In genomic region chr17:73215414-73215813, GRCh38 we compare ENCODE assay signal across 15 cellular contexts. TPM values are rescaled to one million over a fixed set of nuclear protein-coding genes. Genes with fewer than 3 reads are reported as not detected.
DNase-seq lines count a peak whose midpoint lies in the region; ATAC-seq and TF ChIP-seq lines count a peak whose summit lies in the region.
"Had no signal": no experiment of that assay in that cellular context is flagged by ENCODE, and none has a peak within 500 bp of the region (broad histone marks: within the 10 kb centered on the region; RNA-seq: fewer than 3 reads in every experiment).

No MANE protein-coding gene starts in this region.

- H3K4me3 ChIP-seq in SK-N-SH (ENCODE audit: low read depth in 2 of 2, low read length in 1 of 2) (no peak overlapping the region), HEK293 (ENCODE audit: low read depth, low read length) (no peak overlapping the region), body of pancreas (no peak overlapping the region)
- H3K4me3 ChIP-seq: gastroesophageal sphincter, smooth muscle cell had no signal

- no peaks in the 10 kb centered on the region for H3K9me3 Mint-ChIP-seq in stimulated activated effector memory CD8-positive, alpha-beta T cell treated with anti-CD3 and anti-CD28 coated beads, Interleukin-12 subunit alpha, Interleukin-12 subunit beta, amount 100 ng/mL, for 72 hours
- H3K9me3 Mint-ChIP-seq: nephron had no signal

- peaks cover 7% of the 10 kb centered on the region; the same call in 1 of the 2 replicates for H4K20me1 ChIP-seq in SK-N-SH (ENCODE audit: insufficient read depth)

- H3K27ac Mint-ChIP-seq in stimulated activated effector memory CD8-positive, alpha-beta T cell treated with anti-CD3 and anti-CD28 coated beads, Interleukin-12 subunit alpha, Interleukin-12 subunit beta, amount 100 ng/mL, for 72 hours: peak overlapping the region; percentile 81
- H3K27ac Mint-ChIP-seq: nephron had no signal

- H3K36me3 ChIP-seq in SK-N-SH (replicated peaks in 1 of 2; ENCODE audit: control insufficient read depth in 1 of 2, insufficient read depth in 2 of 2, low read length in 1 of 2): peaks cover 12 to 46% of the 10 kb centered on the region in 2 experiments
- H3K36me3 ChIP-seq in HEK293 (ENCODE audit: control insufficient read depth in 2 of 2, insufficient read depth in 1 of 2, low read length in 2 of 2): peaks cover 16 to 19% of the 10 kb centered on the region in 2 experiments; a peak in 2 of 3 replicates
- H3K36me3 ChIP-seq in body of pancreas (replicated peaks in 1 of 2; ENCODE audit: insufficient read depth in 1 of 2, low read depth in 2 of 2): peaks cover 0 to 4% of the 10 kb centered on the region in 2 donors

- intact Hi-C loops in body of pancreas (cut with DNase I): no loop called here

- H2AFZ ChIP-seq in SK-N-SH (ENCODE audit: low read depth): no peak overlapping the region

- ATAC-seq in SK-N-SH treated with all-trans-retinoic acid at 6 μM for 48 hours (no peak), body of pancreas (peak; percentile 47), HG03175 (IDR thresholded peaks at IDR 0.05; ENCODE audit: unreplicated experiment) (no peak)
- ATAC-seq in stimulated activated effector memory CD8-positive, alpha-beta T cell treated with anti-CD3 and anti-CD28 coated beads, Interleukin-12 subunit alpha, Interleukin-12 subunit beta, amount 100 ng/mL, for 72 hours: no peak
- ATAC-seq: gastroesophageal sphincter had no signal

- CTCF ChIA-PET in SK-N-SH (lab: Yijun Ruan, JAX): interaction anchor here (0.7 to 2.9 kb wide), 8 partner anchors 8 to 490 kb away, joined by 3 to 9 read pairs (median 3); no protein-coding TSS in a partner anchor
- CTCF ChIA-PET in HEK293 (lab: Yijun Ruan, JAX): interaction anchor here (0.7 to 3.4 kb wide), 8 partner anchors 9 to 490 kb away, joined by 3 to 14 read pairs (median 5); a partner anchor contains a TSS

- no peak overlapping the region for H3K9ac ChIP-seq in SK-N-SH

- H3K27me3 ChIP-seq in SK-N-SH (ENCODE audit: insufficient read depth) (no peaks in the 10 kb centered on the region), body of pancreas (no peaks in the 10 kb centered on the region)
- H3K27me3 ChIP-seq: gastroesophageal sphincter had no signal

- no peak overlapping the region for H3K27ac ChIP-seq in SK-N-SH (ENCODE audit: low read depth in 2 of 2, low read length in 1 of 2)
- no peak overlapping the region for H3K27ac ChIP-seq in HEK293 (ENCODE audit: extremely low read depth, low read depth, low read length)
- no peak overlapping the region for H3K27ac ChIP-seq in body of pancreas
- H3K27ac ChIP-seq: gastroesophageal sphincter had no signal

- H3K36me3 Mint-ChIP-seq in stimulated activated effector memory CD8-positive, alpha-beta T cell treated with anti-CD3 and anti-CD28 coated beads, Interleukin-12 subunit alpha, Interleukin-12 subunit beta, amount 100 ng/mL, for 72 hours: peaks cover 77% of the 10 kb centered on the region

- H3K4me1 Mint-ChIP-seq in stimulated activated effector memory CD8-positive, alpha-beta T cell treated with anti-CD3 and anti-CD28 coated beads, Interleukin-12 subunit alpha, Interleukin-12 subunit beta, amount 100 ng/mL, for 72 hours: peaks cover 31% of the 10 kb centered on the region
- H3K4me1 Mint-ChIP-seq: nephron had no signal

- H3K9me3 ChIP-seq in SK-N-SH (no peaks in the 10 kb centered on the region), HEK293 (ENCODE audit: control insufficient read depth, insufficient read depth, low read depth, low read length) (no peaks in the 10 kb centered on the region), body of pancreas (no peaks in the 10 kb centered on the region)
- H3K9me3 ChIP-seq: gastroesophageal sphincter had no signal

- no peak for TF ChIP-seq RAD21 in SK-N-SH (IDR thresholded peaks at IDR 0.05; ENCODE audit: low read length)

- WGBS in SK-N-SH (ENCODE audit: low lambda C conversion rate): 97% methylated on average over 3 of the region's 3 CpGs
- WGBS in body of pancreas, 2 donors: 73 to 81% methylated on average over 3 of the region's 3 CpGs

- DNase-seq in SK-N-SH (no peak), body of pancreas (no peak), Ammon's horn (ENCODE audit: low spot score) (no peak)
- no peak for DNase-seq in stimulated activated effector memory CD8-positive, alpha-beta T cell treated with anti-CD3 and anti-CD28 coated beads, Interleukin-12 subunit alpha, Interleukin-12 subunit beta, amount 100 ng/mL, for 72 hours (ENCODE audit: low spot score in 2 of 2)
- no peak for DNase-seq in effector CD8-positive, alpha-beta T cell (lab: John Stamatoyannopoulos, UW)
- DNase-seq: GF-D8, NCI-H1105 treated with DMSO at 0.1 percent for 48 hours had no signal

- peak; percentile 17; the same call in 1 of the 2 replicates for TF ChIP-seq CTCF in SK-N-SH (IDR thresholded peaks at IDR 0.05)
- TF ChIP-seq CTCF in HEK293 (tag by site-specific recombination; IDR thresholded peaks at IDR 0.05): no peak
- peak in 1 of 7 experiments; percentile 15 for TF ChIP-seq CTCF in body of pancreas (IDR thresholded peaks at IDR 0.05)

- no peak overlapping the region for H3K4me2 ChIP-seq in SK-N-SH
- H3K4me2 ChIP-seq: smooth muscle cell had no signal

- H3K9me2 ChIP-seq in SK-N-SH: no peaks in the 10 kb centered on the region

- POLR2A ChIA-PET in SK-N-SH (lab: Yijun Ruan, JAX) (no interaction called here), HEK293 (lab: Yijun Ruan, JAX) (interaction anchor here (1.2 to 3.2 kb wide), 2 partner anchors 8 to 16 kb away, joined by 3 to 13 read pairs; a partner anchor contains a TSS)

- H3K4me3 Mint-ChIP-seq in stimulated activated effector memory CD8-positive, alpha-beta T cell treated with anti-CD3 and anti-CD28 coated beads, Interleukin-12 subunit alpha, Interleukin-12 subunit beta, amount 100 ng/mL, for 72 hours: no peak overlapping the region
- H3K4me3 Mint-ChIP-seq: nephron had no signal

- peaks cover 92% of the 10 kb centered on the region for H3K79me2 ChIP-seq in SK-N-SH (ENCODE audit: insufficient read depth)

- H3F3A ChIP-seq in SK-N-SH (replicated peaks; ENCODE audit: insufficient read depth): peaks cover 12% of the 10 kb centered on the region

- TF ChIP-seq POLR2A in body of pancreas (IDR thresholded peaks at IDR 0.05): no peak

- TF ChIP-seq EP300 in SK-N-SH (IDR thresholded peaks at IDR 0.05; ENCODE audit: borderline replicate concordance in 1 of 2, low read depth in 1 of 2, low read length in 1 of 2): no peak

- H3K4me1 ChIP-seq in SK-N-SH (ENCODE audit: control insufficient read depth in 1 of 2, insufficient read depth in 2 of 2, low read depth in 1 of 2, low read length in 1 of 2): no peaks in the 10 kb centered on the region
- peaks cover 2% of the 10 kb centered on the region; the same call in 1 of the 2 replicates for H3K4me1 ChIP-seq in HEK293 (ENCODE audit: control insufficient read depth, insufficient read depth, low read length)
- peaks cover 10% of the 10 kb centered on the region for H3K4me1 ChIP-seq in body of pancreas
- H3K4me1 ChIP-seq: gastroesophageal sphincter had no signal

TF ChIP-seq in SK-N-SH, 30 proteins besides CTCF, POLR2A, EP300 and RAD21 (continues in another document):
- TF ChIP-seq GATA2 (CRISPR knock-in tag; IDR thresholded peaks at IDR 0.05): no peak

TF ChIP-seq in SK-N-SH treated with all-trans-retinoic acid at 6 μM for 48 hours, 23 proteins besides CTCF, POLR2A, EP300 and RAD21 (continues in another document):
- TF ChIP-seq POU6F1 (CRISPR knock-in tag; IDR thresholded peaks at IDR 0.05; ENCODE audit: borderline replicate concordance, low read depth): no peak

TF ChIP-seq in HEK293, 187 proteins besides CTCF, POLR2A, EP300 and RAD21:
- TF ChIP-seq TRIM28 (IDR thresholded peaks at IDR 0.05; ENCODE audit: borderline replicate concordance, low read length) (no peak), ZFP69B (tag by site-specific recombination; IDR thresholded peaks at IDR 0.05) (peak; percentile 68), ZNF140 (tag by site-specific recombination; IDR thresholded peaks at IDR 0.05) (no peak)

RNA-seq across cellular contexts. Expression of gene COG1, which starts 22.6 kb away (rescaled TPM):
- polyA plus RNA-seq in SK-N-SH (2012; rRNA removed): 52.8 and 53.1 TPM in 2 replicates
- 21.9 and 24.1 TPM in 2 replicates for polyA plus RNA-seq in SK-N-SH (2012; cell fraction: cytosol; rRNA removed)
- polyA plus RNA-seq in SK-N-SH (2012; cell fraction: nucleus; rRNA removed): 159 and 187 TPM in 2 replicates
- 10 to 100 TPM; 34.8 to 42.5 TPM for total RNA-seq in body of pancreas

RNA-seq across cellular contexts. Expression of gene CPSF4L, which starts 46.3 kb away (rescaled TPM):
- 0.10 TPM in 1 of 2 replicates, not detected in the other for polyA plus RNA-seq in SK-N-SH (2012; rRNA removed)
- not detected in 2 replicates for polyA plus RNA-seq in SK-N-SH (2012; cell fraction: cytosol; rRNA removed)
- polyA plus RNA-seq in SK-N-SH (2012; cell fraction: nucleus; rRNA removed): not detected in 2 replicates
- total RNA-seq in body of pancreas: not detected
- total RNA-seq: gastroesophageal sphincter, kidney epithelial cell, smooth muscle cell, ureter had no signal
- polyA plus RNA-seq: smooth muscle cell had no signal

RNA-seq across cellular contexts. Expression of gene SSTR2, which starts 50.6 kb away (rescaled TPM):
- 0.44 and 0.67 TPM in 2 replicates for polyA plus RNA-seq in SK-N-SH (2012; rRNA removed)
- polyA plus RNA-seq in SK-N-SH (2012; cell fraction: cytosol; rRNA removed): 0.41 and 0.47 TPM in 2 replicates
- polyA plus RNA-seq in SK-N-SH (2012; cell fraction: nucleus; rRNA removed): 0.49 and 0.73 TPM in 2 replicates
- total RNA-seq in body of pancreas: 1 to 10 TPM in 1 of 2 donors, under 1 TPM in 1; 0.66 to 1.0 TPM
- polyA plus RNA-seq: smooth muscle cell had no signal

Comparison
In these comparisons a context has a peak if more than half of its experiments do, and no peak if none do; other contexts are left out.
1. Of the 4 proteins assayed by ChIP-seq in both HEK293 and SK-N-SH: peak only in HEK293: none; only in SK-N-SH: CTCF; in both: none; in neither: 3.